In genomic region chr1:223141021-223141420, GRCh38 we compare ENCODE assay signal across 1 cellular context.
TF ChIP-seq lines count a peak whose summit lies in the region.

No MANE protein-coding gene starts in this region.

TF ChIP-seq in HCT116, 20 proteins besides CTCF, POLR2A, EP300 and RAD21 (continued from another document):
- TF ChIP-seq REST (IDR thresholded peaks at IDR 0.05; ENCODE audit: low read depth) (no peak), EZH2 (IDR thresholded peaks at IDR 0.05) (no peak), ATF3 (IDR thresholded peaks at IDR 0.05) (no peak), JUND (IDR thresholded peaks at IDR 0.05) (no peak)
